In genomic region chr11:413120-414081, GRCh38 we compare ENCODE assay signal across 14 cellular contexts. TPM values are rescaled to one million over a fixed set of nuclear protein-coding genes. Genes with fewer than 3 reads are reported as not detected.
DNase-seq lines count a peak whose midpoint lies in the region; ATAC-seq and FAIRE-seq lines count a peak whose summit lies in the region.
"Had no signal": no experiment of that assay in that cellular context is flagged by ENCODE, and none has a peak within 500 bp of the region (broad histone marks: within the 10 kb centered on the region; RNA-seq: fewer than 3 reads in every experiment).

No MANE protein-coding gene starts in this region.

- no peaks in the 10 kb centered on the region for H3K27me3 Mint-ChIP-seq in activated CD4-positive, alpha-beta T cell treated with anti-CD3 and anti-CD28 coated beads, Interleukin-2, amount 10 ng/mL, durations not matched to agents 7 days and 5 days
- no peaks in the 10 kb centered on the region for H3K27me3 Mint-ChIP-seq in central memory CD8-positive, alpha-beta T cell

- CTCF ChIA-PET in activated CD4-positive, alpha-beta T cell treated with anti-CD3 and anti-CD28 coated beads, Interleukin-2, amount 10 ng/mL, durations not matched to agents 7 days and 5 days (lab: Charles Lee): interaction anchor here (1.2 to 3.8 kb wide), 3 partner anchors 16 to 35 kb away, joined by 4 to 20 read pairs (median 5); partner anchors contain the start of gene PTDSS2

- in situ Hi-C loops in ACHN (cut with HindIII; ENCODE audit: low pct_ligation_motif_present, low pct_unique_long_range_greater_than_20kb, low sequenced_read_pairs): no loop called here

- no peaks in the 10 kb centered on the region for H3K4me1 ChIP-seq in small intestine (ENCODE audit: control insufficient read depth in 2 of 2, insufficient read depth in 1 of 2, low read depth in 1 of 2, low read length in 1 of 2)
- H3K4me1 ChIP-seq: parathyroid adenoma had no signal

- no peak overlapping the region for H3K4me3 ChIP-seq in small intestine (ENCODE audit: low read depth in 1 of 2, low read length in 2 of 2)

- peak overlapping the region; percentile 95 for H3K4me3 Mint-ChIP-seq in activated CD4-positive, alpha-beta T cell treated with anti-CD3 and anti-CD28 coated beads, Interleukin-2, amount 10 ng/mL, durations not matched to agents 7 days and 5 days
- peak overlapping the region; percentile 92 for H3K4me3 Mint-ChIP-seq in central memory CD8-positive, alpha-beta T cell

- WGBS in small intestine, 3 donors: 25 to 40% (median 38%) methylated on average over 12 to 13 of the region's 14 CpGs

- peaks cover 9% of the 10 kb centered on the region for H3K36me3 Mint-ChIP-seq in activated CD4-positive, alpha-beta T cell treated with anti-CD3 and anti-CD28 coated beads, Interleukin-2, amount 10 ng/mL, durations not matched to agents 7 days and 5 days (ENCODE audit: low read depth)
- H3K36me3 Mint-ChIP-seq in central memory CD8-positive, alpha-beta T cell (ENCODE audit: insufficient read depth): peaks cover 24% of the 10 kb centered on the region

- no peak for ATAC-seq in central memory CD8-positive, alpha-beta T cell (replicated peaks; ENCODE audit: extremely low read depth, poor library complexity, severe bottlenecking)
- ATAC-seq: gastroesophageal sphincter, left colon had no signal

- H3K36me3 ChIP-seq in small intestine (ENCODE audit: control insufficient read depth in 2 of 2, insufficient read depth in 2 of 2, low read length in 2 of 2): no peaks in the 10 kb centered on the region
- H3K36me3 ChIP-seq: gastroesophageal sphincter had no signal

- peak; percentile 34 for DNase-seq in activated CD4-positive, alpha-beta T cell treated with anti-CD3 and anti-CD28 coated beads, Interleukin-2, amount 10 ng/mL, durations not matched to agents 7 days and 5 days
- DNase-seq in activated CD4-positive, alpha-beta T cell treated with anti-CD3 and anti-CD28 coated beads, Interleukin-2, amount 50 U/mL, for 4 hours: no peak
- peak; percentile 78 to 80 for DNase-seq in Kasumi-1 (lab: John Stamatoyannopoulos, UW)
- peak in 1 of 2 donors; percentile 13 for DNase-seq in central memory CD8-positive, alpha-beta T cell (ENCODE audit: low spot score in 2 of 2)
- peak; percentile 45 for DNase-seq in small intestine
- no peak for DNase-seq in mesenteric fat pad (ENCODE audit: low spot score)
- DNase-seq in ACHN: no peak
- DNase-seq in OCI-M2 (lab: John Stamatoyannopoulos, UW; ENCODE audit: unreplicated experiment): no peak
- DNase-seq: amniotic stem cell, NCI-H226 had no signal

- FAIRE-seq in small intestine (lab: Jason Lieb, UNC): no peak

- no peaks in the 10 kb centered on the region for H3K9me3 ChIP-seq in small intestine (ENCODE audit: control insufficient read depth, low read depth)
- H3K9me3 ChIP-seq: gastroesophageal sphincter had no signal

- H3K4me1 Mint-ChIP-seq in activated CD4-positive, alpha-beta T cell treated with anti-CD3 and anti-CD28 coated beads, Interleukin-2, amount 10 ng/mL, durations not matched to agents 7 days and 5 days: peaks cover 30% of the 10 kb centered on the region
- peaks cover 19% of the 10 kb centered on the region for H3K4me1 Mint-ChIP-seq in central memory CD8-positive, alpha-beta T cell

- no peaks in the 10 kb centered on the region for H3K27me3 ChIP-seq in small intestine (ENCODE audit: control insufficient read depth in 2 of 2, insufficient read depth in 2 of 2, low read length in 2 of 2)

- POLR2A ChIA-PET in activated CD4-positive, alpha-beta T cell treated with anti-CD3 and anti-CD28 coated beads, Interleukin-2, amount 10 ng/mL, durations not matched to agents 7 days and 5 days (lab: Charles Lee): no interaction called here

- peak overlapping the region in 1 of 2 donors; percentile 1 for H3K27ac ChIP-seq in small intestine (ENCODE audit: low read depth in 1 of 2, low read length in 1 of 2)
- H3K27ac ChIP-seq: parathyroid adenoma had no signal

- H3K9me3 Mint-ChIP-seq in activated CD4-positive, alpha-beta T cell treated with anti-CD3 and anti-CD28 coated beads, Interleukin-2, amount 10 ng/mL, durations not matched to agents 7 days and 5 days: no peaks in the 10 kb centered on the region
- no peaks in the 10 kb centered on the region for H3K9me3 Mint-ChIP-seq in central memory CD8-positive, alpha-beta T cell

- H3K27ac Mint-ChIP-seq in activated CD4-positive, alpha-beta T cell treated with anti-CD3 and anti-CD28 coated beads, Interleukin-2, amount 10 ng/mL, durations not matched to agents 7 days and 5 days: peak overlapping the region; percentile 28
- H3K27ac Mint-ChIP-seq in central memory CD8-positive, alpha-beta T cell (ENCODE audit: low read depth): peak overlapping the region; percentile 78

RNA-seq across cellular contexts. Expression of gene SIGIRR, which starts 1.4 kb away (rescaled TPM):
- 100 to 1,000 TPM; 226 to 255 TPM for total RNA-seq in activated CD4-positive, alpha-beta T cell treated with anti-CD3 and anti-CD28 coated beads, Interleukin-2, amount 10 ng/mL, durations not matched to agents 7 days and 5 days
- 100 to 1,000 TPM in 2 of 3 donors, 10 to 100 TPM in 1; 96.1 to 219 (median 215) TPM for polyA plus RNA-seq in small intestine
- 25.3 TPM for total RNA-seq in mesenteric fat pad

RNA-seq across cellular contexts. Expression of gene PKP3, which starts 19.4 kb away (rescaled TPM):
- total RNA-seq in activated CD4-positive, alpha-beta T cell treated with anti-CD3 and anti-CD28 coated beads, Interleukin-2, amount 10 ng/mL, durations not matched to agents 7 days and 5 days: not detected
- polyA plus RNA-seq in small intestine: 100 to 1,000 TPM in 2 of 3 donors, 10 to 100 TPM in 1; 97.0 to 152 (median 125) TPM
- 1.2 TPM for total RNA-seq in mesenteric fat pad

RNA-seq across cellular contexts. Expression of gene ANO9, which starts 28.4 kb away (rescaled TPM):
- total RNA-seq in activated CD4-positive, alpha-beta T cell treated with anti-CD3 and anti-CD28 coated beads, Interleukin-2, amount 10 ng/mL, durations not matched to agents 7 days and 5 days: 10 to 100 TPM; 88.2 to 94.2 TPM
- 100 to 1,000 TPM in 2 of 3 donors, 10 to 100 TPM in 1; 84.7 to 363 (median 279) TPM for polyA plus RNA-seq in small intestine
- 1.2 TPM for total RNA-seq in mesenteric fat pad
- total RNA-seq: temporal lobe had no signal

RNA-seq across cellular contexts. Expression of gene PTDSS2, which starts 36.7 kb away (rescaled TPM):
- 10 to 100 TPM; 22.7 to 25.2 TPM for total RNA-seq in activated CD4-positive, alpha-beta T cell treated with anti-CD3 and anti-CD28 coated beads, Interleukin-2, amount 10 ng/mL, durations not matched to agents 7 days and 5 days
- 10 to 100 TPM in 2 of 3 donors, 1 to 10 TPM in 1; 9.5 to 20.3 (median 10.5) TPM for polyA plus RNA-seq in small intestine
- 26.9 TPM for total RNA-seq in mesenteric fat pad

RNA-seq across cellular contexts. Expression of gene B4GALNT4, which starts 44.1 kb away (rescaled TPM):
- total RNA-seq in activated CD4-positive, alpha-beta T cell treated with anti-CD3 and anti-CD28 coated beads, Interleukin-2, amount 10 ng/mL, durations not matched to agents 7 days and 5 days: 1 to 10 TPM; 1.5 to 1.6 TPM
- 10 to 100 TPM in 1 of 3 donors, 1 to 10 TPM in 2; 4.5 to 23.8 (median 5.7) TPM for polyA plus RNA-seq in small intestine
- not detected for total RNA-seq in mesenteric fat pad

Comparison
In these comparisons a context has a peak if more than half of its experiments do, and no peak if none do; other contexts are left out.
1. DNase-seq: peak in activated CD4-positive, alpha-beta T cell treated with anti-CD3 and anti-CD28 coated beads, Interleukin-2, amount 10 ng/mL, durations not matched to agents 7 days and 5 days (single experiment), Kasumi-1 (2 of 2) and small intestine (single experiment); none in activated CD4-positive, alpha-beta T cell treated with anti-CD3 and anti-CD28 coated beads, Interleukin-2, amount 50 U/mL, for 4 hours (0 of 2), mesenteric fat pad (single experiment), ACHN (single experiment) and OCI-M2 (single experiment).
2. RNA of gene ANO9, which starts 28.4 kb away (total RNA-seq): 88.2 to 94.2 TPM in activated CD4-positive, alpha-beta T cell treated with anti-CD3 and anti-CD28 coated beads, Interleukin-2, amount 10 ng/mL, durations not matched to agents 7 days and 5 days; 1.2 TPM in mesenteric fat pad (single experiment); every median in the first group is over 10 times any median in the second.